Comparison of ENCODE assay signal across 13 cellular contexts in the genomic region with DNA sequence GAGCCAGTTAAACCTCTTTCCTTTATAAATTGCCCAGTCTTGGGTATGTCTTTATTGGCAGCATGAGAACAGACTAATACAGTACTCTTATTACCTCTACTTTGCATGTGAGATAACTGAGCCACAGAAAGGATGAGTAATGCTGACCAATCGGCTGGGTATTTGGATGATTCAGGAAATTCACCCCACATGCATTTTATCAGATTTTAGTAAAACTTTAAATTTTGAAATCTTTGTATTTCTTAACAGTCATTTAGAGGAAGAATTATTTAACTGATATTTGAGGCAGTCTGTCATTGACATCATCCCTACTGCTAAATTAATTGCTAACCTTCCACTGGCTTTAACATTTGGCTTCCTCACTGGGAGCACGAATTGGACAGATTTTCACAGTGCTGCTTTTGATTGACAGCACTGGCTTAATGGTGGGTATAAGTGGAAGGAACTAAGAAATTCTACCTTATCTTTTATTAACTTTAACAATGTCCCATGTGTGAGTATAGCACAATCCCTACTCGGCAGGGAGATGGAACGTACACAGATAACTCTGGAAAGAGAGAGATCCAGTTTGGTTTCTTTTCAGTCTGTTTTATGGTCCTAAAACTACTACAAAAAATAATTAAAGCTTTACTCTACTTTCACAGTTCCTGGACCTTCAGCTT.
DNase-seq lines count a peak whose midpoint lies in the region; ATAC-seq and TF ChIP-seq lines count a peak whose summit lies in the region.
"Had no signal": no experiment of that assay in that cellular context is flagged by ENCODE, and none has a peak within 500 bp of the region (broad histone marks: within the 10 kb centered on the region; RNA-seq: fewer than 3 reads in every experiment).

No MANE protein-coding gene starts in this region.

- H3K36me3 Mint-ChIP-seq in T-helper 17 cell (ENCODE audit: low read depth): no peaks in the 10 kb centered on the region
- H3K36me3 Mint-ChIP-seq: activated naive CD4-positive, alpha-beta T cell treated with anti-CD3 and anti-CD28 coated beads, Interleukin-2, amount 50 U/mL, for 24 hours; immature natural killer cell had no signal

- no peaks in the 10 kb centered on the region for H3K9me3 ChIP-seq in T-helper 17 cell (ENCODE audit: control insufficient read depth, low read length, poor library complexity, severe bottlenecking)
- H3K9me3 ChIP-seq in prostate gland: no peaks in the 10 kb centered on the region

- DNase-seq in HCEC 1CT (peak; percentile 95), foreskin keratinocyte (peak; percentile 90 to 95), skeletal muscle cell (ENCODE audit: low read depth) (peak; percentile 85), T-helper 17 cell (no peak), prostate gland (ENCODE audit: low spot score) (no peak)
- DNase-seq: activated CD8-positive, alpha-beta T cell treated with anti-CD3 and anti-CD28 coated beads, Interleukin-2, amount 10 ng/mL, durations not matched to agents 7 days and 5 days; effector memory CD4-positive, alpha-beta T cell; immature natural killer cell; NCI-H526 treated with DMSO at 0.1 percent for 48 hours; stimulated activated CD4-positive, alpha-beta T cell treated with anti-CD3 and anti-CD28 coated beads, Interleukin-4, amount 100 ng/mL, for 1 hour had no signal

- no peak overlapping the region for H3K27ac Mint-ChIP-seq in T-helper 17 cell
- H3K27ac Mint-ChIP-seq: activated CD8-positive, alpha-beta T cell treated with anti-CD3 and anti-CD28 coated beads, Interleukin-2, amount 10 ng/mL, durations not matched to agents 7 days and 5 days; activated naive CD4-positive, alpha-beta T cell treated with anti-CD3 and anti-CD28 coated beads, Interleukin-2, amount 50 U/mL, for 24 hours; immature natural killer cell had no signal

- TF ChIP-seq POLR2A in prostate gland (IDR thresholded peaks at IDR 0.05): no peak

- TF ChIP-seq CTCF in foreskin keratinocyte (conservative IDR thresholded peaks at IDR 0.05) (no peak), prostate gland (IDR thresholded peaks at IDR 0.05) (no peak)

- intact Hi-C loops in prostate gland (cut with DNase I): no loop called here

- H3K27me3 Mint-ChIP-seq in T-helper 17 cell: peaks cover 5% of the 10 kb centered on the region
- H3K27me3 Mint-ChIP-seq: activated naive CD4-positive, alpha-beta T cell treated with anti-CD3 and anti-CD28 coated beads, Interleukin-2, amount 50 U/mL, for 24 hours had no signal

- H3K4me3 Mint-ChIP-seq in T-helper 17 cell: no peak overlapping the region
- H3K4me3 Mint-ChIP-seq: activated CD8-positive, alpha-beta T cell treated with anti-CD3 and anti-CD28 coated beads, Interleukin-2, amount 10 ng/mL, durations not matched to agents 7 days and 5 days; activated naive CD4-positive, alpha-beta T cell treated with anti-CD3 and anti-CD28 coated beads, Interleukin-2, amount 50 U/mL, for 24 hours; immature natural killer cell had no signal

- H3K4me1 ChIP-seq in foreskin keratinocyte (peaks cover 21% of the 10 kb centered on the region), prostate gland (replicated peaks) (no peaks in the 10 kb centered on the region)

- ATAC-seq in SK-N-SH treated with all-trans-retinoic acid at 6 μM for 48 hours: peak; percentile 97
- peak; percentile 98 for ATAC-seq in foreskin keratinocyte
- no peak for ATAC-seq in GM19035 (IDR thresholded peaks at IDR 0.05; ENCODE audit: unreplicated experiment)
- ATAC-seq in T-helper 17 cell: no peak
- ATAC-seq: activated CD8-positive, alpha-beta T cell treated with anti-CD3 and anti-CD28 coated beads, Interleukin-2, amount 10 ng/mL, durations not matched to agents 7 days and 5 days had no signal

- no peaks in the 10 kb centered on the region for H3K27me3 ChIP-seq in foreskin keratinocyte
- no peaks in the 10 kb centered on the region for H3K27me3 ChIP-seq in prostate gland (replicated peaks; ENCODE audit: insufficient read depth)

- H3K4me1 Mint-ChIP-seq in T-helper 17 cell: no peaks in the 10 kb centered on the region
- H3K4me1 Mint-ChIP-seq: activated naive CD4-positive, alpha-beta T cell treated with anti-CD3 and anti-CD28 coated beads, Interleukin-2, amount 50 U/mL, for 24 hours; immature natural killer cell had no signal

- H3K27ac ChIP-seq in foreskin keratinocyte: peak overlapping the region; percentile 85
- H3K27ac ChIP-seq in prostate gland: no peak overlapping the region

- H3K36me3 ChIP-seq in prostate gland: no peaks in the 10 kb centered on the region

- whole genome bisulfite sequencing in prostate gland: 69% methylated on average over 4 of the region's 4 CpGs

- H3K4me3 ChIP-seq in skeletal muscle cell (ENCODE audit: low read depth, low read length): no peak overlapping the region
- H3K4me3 ChIP-seq in prostate gland: no peak overlapping the region

TF ChIP-seq in SK-N-SH treated with all-trans-retinoic acid at 6 μM for 48 hours, 23 proteins besides CTCF, POLR2A, EP300 and RAD21 (continues in another document):
- TF ChIP-seq, protein P1, sequence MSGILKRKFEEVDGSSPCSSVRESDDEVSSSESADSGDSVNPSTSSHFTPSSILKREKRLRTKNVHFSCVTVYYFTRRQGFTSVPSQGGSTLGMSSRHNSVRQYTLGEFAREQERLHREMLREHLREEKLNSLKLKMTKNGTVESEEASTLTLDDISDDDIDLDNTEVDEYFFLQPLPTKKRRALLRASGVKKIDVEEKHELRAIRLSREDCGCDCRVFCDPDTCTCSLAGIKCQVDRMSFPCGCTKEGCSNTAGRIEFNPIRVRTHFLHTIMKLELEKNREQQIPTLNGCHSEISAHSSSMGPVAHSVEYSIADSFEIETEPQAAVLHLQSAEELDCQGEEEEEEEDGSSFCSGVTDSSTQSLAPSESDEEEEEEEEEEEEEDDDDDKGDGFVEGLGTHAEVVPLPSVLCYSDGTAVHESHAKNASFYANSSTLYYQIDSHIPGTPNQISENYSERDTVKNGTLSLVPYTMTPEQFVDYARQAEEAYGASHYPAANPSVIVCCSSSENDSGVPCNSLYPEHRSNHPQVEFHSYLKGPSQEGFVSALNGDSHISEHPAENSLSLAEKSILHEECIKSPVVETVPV (CRISPR knock-in tag; IDR thresholded peaks at IDR 0.05): no peak
- TF ChIP-seq ZNF565 (CRISPR knock-in tag; conservative IDR thresholded peaks at IDR 0.05; ENCODE audit: low read depth) (no peak), ZFP30 (CRISPR knock-in tag; IDR thresholded peaks at IDR 0.05) (no peak), ZFP3 (CRISPR knock-in tag; IDR thresholded peaks at IDR 0.05) (no peak), ISL1 (CRISPR knock-in tag; IDR thresholded peaks at IDR 0.05) (peak; percentile 91), PPARA (CRISPR knock-in tag; IDR thresholded peaks at IDR 0.05; ENCODE audit: borderline replicate concordance) (no peak), ZC3H10 (CRISPR knock-in tag; IDR thresholded peaks at IDR 0.05) (no peak), ARNTL (CRISPR knock-in tag; IDR thresholded peaks at IDR 0.05; ENCODE audit: borderline replicate concordance, low read depth) (no peak), SNAI2 (CRISPR knock-in tag; IDR thresholded peaks at IDR 0.05) (no peak), TCF4 (CRISPR knock-in tag; IDR thresholded peaks at IDR 0.05; ENCODE audit: borderline replicate concordance) (no peak), ZNF8 (CRISPR knock-in tag; IDR thresholded peaks at IDR 0.05) (no peak), CSDC2 (CRISPR knock-in tag; IDR thresholded peaks at IDR 0.05) (no peak), TOX (CRISPR knock-in tag; IDR thresholded peaks at IDR 0.05; ENCODE audit: borderline replicate concordance) (no peak)
- TF ChIP-seq, protein P2, sequence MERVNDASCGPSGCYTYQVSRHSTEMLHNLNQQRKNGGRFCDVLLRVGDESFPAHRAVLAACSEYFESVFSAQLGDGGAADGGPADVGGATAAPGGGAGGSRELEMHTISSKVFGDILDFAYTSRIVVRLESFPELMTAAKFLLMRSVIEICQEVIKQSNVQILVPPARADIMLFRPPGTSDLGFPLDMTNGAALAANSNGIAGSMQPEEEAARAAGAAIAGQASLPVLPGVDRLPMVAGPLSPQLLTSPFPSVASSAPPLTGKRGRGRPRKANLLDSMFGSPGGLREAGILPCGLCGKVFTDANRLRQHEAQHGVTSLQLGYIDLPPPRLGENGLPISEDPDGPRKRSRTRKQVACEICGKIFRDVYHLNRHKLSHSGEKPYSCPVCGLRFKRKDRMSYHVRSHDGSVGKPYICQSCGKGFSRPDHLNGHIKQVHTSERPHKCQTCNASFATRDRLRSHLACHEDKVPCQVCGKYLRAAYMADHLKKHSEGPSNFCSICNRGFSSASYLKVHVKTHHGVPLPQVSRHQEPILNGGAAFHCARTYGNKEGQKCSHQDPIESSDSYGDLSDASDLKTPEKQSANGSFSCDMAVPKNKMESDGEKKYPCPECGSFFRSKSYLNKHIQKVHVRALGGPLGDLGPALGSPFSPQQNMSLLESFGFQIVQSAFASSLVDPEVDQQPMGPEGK (CRISPR knock-in tag; IDR thresholded peaks at IDR 0.05; ENCODE audit: borderline replicate concordance): peak; percentile 73; the same call in 1 of the 2 replicates
- TF ChIP-seq, protein P3, sequence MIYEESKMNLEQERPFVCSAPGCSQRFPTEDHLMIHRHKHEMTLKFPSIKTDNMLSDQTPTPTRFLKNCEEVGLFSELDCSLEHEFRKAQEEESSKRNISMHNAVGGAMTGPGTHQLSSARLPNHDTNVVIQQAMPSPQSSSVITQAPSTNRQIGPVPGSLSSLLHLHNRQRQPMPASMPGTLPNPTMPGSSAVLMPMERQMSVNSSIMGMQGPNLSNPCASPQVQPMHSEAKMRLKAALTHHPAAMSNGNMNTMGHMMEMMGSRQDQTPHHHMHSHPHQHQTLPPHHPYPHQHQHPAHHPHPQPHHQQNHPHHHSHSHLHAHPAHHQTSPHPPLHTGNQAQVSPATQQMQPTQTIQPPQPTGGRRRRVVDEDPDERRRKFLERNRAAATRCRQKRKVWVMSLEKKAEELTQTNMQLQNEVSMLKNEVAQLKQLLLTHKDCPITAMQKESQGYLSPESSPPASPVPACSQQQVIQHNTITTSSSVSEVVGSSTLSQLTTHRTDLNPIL (CRISPR knock-in tag; IDR thresholded peaks at IDR 0.05; ENCODE audit: low read depth): peak; percentile 84; the same call in 1 of the 2 replicates
- TF ChIP-seq, protein P4, sequence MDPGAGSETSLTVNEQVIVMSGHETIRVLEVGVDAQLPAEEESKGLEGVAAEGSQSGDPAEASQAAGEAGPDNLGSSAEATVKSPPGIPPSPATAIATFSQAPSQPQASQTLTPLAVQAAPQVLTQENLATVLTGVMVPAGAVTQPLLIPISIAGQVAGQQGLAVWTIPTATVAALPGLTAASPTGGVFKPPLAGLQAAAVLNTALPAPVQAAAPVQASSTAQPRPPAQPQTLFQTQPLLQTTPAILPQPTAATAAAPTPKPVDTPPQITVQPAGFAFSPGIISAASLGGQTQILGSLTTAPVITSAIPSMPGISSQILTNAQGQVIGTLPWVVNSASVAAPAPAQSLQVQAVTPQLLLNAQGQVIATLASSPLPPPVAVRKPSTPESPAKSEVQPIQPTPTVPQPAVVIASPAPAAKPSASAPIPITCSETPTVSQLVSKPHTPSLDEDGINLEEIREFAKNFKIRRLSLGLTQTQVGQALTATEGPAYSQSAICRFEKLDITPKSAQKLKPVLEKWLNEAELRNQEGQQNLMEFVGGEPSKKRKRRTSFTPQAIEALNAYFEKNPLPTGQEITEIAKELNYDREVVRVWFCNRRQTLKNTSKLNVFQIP (CRISPR knock-in tag; IDR thresholded peaks at IDR 0.05; ENCODE audit: borderline replicate concordance, low read depth): no peak

Comparison
In these comparisons a context has a peak if more than half of its experiments do, and no peak if none do; other contexts are left out.
1. DNase-seq: peak in HCEC 1CT (single experiment), foreskin keratinocyte (2 of 2) and skeletal muscle cell (single experiment); none in T-helper 17 cell (0 of 3) and prostate gland (single experiment).
2. ATAC-seq: peak in SK-N-SH treated with all-trans-retinoic acid at 6 μM for 48 hours (single experiment) and foreskin keratinocyte (single experiment); none in GM19035 (single experiment) and T-helper 17 cell (single experiment).